Comparison of ENCODE assay signal across 10 cellular contexts in genomic region chr20:37994512-37994911, GRCh38. TPM values are rescaled to one million over a fixed set of nuclear protein-coding genes. Genes with fewer than 3 reads are reported as not detected.
DNase-seq lines count a peak whose midpoint lies in the region; FAIRE-seq and TF ChIP-seq lines count a peak whose summit lies in the region.
"Had no signal": no experiment of that assay in that cellular context is flagged by ENCODE, and none has a peak within 500 bp of the region (broad histone marks: within the 10 kb centered on the region; RNA-seq: fewer than 3 reads in every experiment).

No MANE protein-coding gene starts in this region.

- no peak for FAIRE-seq in H54 (lab: Jason Lieb, UNC)

- TF ChIP-seq POLR2A in H54 (IDR thresholded peaks at IDR 0.05; ENCODE audit: low read depth, low read length) = no peak

- no peak overlapping the region for H3K4me3 ChIP-seq in astrocyte of the spinal cord (ENCODE audit: low read depth, low read length)

- TF ChIP-seq CTCF in astrocyte of the spinal cord (IDR thresholded peaks at IDR 0.05; ENCODE audit: low read depth, low read length) = no peak
- TF ChIP-seq CTCF in GM13977 (IDR thresholded peaks at IDR 0.05; ENCODE audit: extremely low read depth, insufficient read depth, missing control alignments) = no peak

- DNase-seq in DMS53 treated with DMSO at 0.1 percent for 48 hours (lab: John Stamatoyannopoulos, UW; ENCODE audit: unreplicated experiment) = peak; percentile 59
- peak; percentile 28 to 55 for DNase-seq in NCI-H187 (lab: John Stamatoyannopoulos, UW)
- peak; percentile 82 for DNase-seq in astrocyte of the spinal cord (ENCODE audit: low read depth, low spot score)
- peak; percentile 26 for DNase-seq in mucosa of gallbladder (ENCODE audit: low spot score)
- DNase-seq in GM13977 (ENCODE audit: low spot score) = no peak
- no peak for DNase-seq in H54 (ENCODE audit: insufficient read length, low spot score)
- DNase-seq in activated CD8-positive, alpha-beta memory T cell treated with anti-CD3 and anti-CD28 coated beads, Interleukin-2, amount 50 U/mL, for 4 hours = no peak
- DNase-seq in stimulated activated CD4-positive, alpha-beta T cell treated with anti-CD3 and anti-CD28 coated beads, Interleukin-2, amount 100 ng/mL, for 48 hours = no peak
- DNase-seq: activated naive CD4-positive, alpha-beta T cell treated with Interleukin-2 at 50 U/mL for 16 hours; NCI-H446 had no signal

- in situ Hi-C loops in astrocyte of the spinal cord (cut with HindIII; ENCODE audit: low sequenced_read_pairs) (no loop called here), GM13977 (cut with MboI; ENCODE audit: low pct_unique_long_range_greater_than_20kb, low sequenced_read_pairs, unreplicated experiment) (loop anchor here (10.0 kb wide), 1 partner anchor 430 kb away; no protein-coding TSS in a partner anchor)

RNA-seq across cellular contexts. Expression of gene TTI1, which starts 38.7 kb away (rescaled TPM):
- 19.1 TPM for total RNA-seq in mucosa of gallbladder

RNA-seq across cellular contexts. Expression of gene RPRD1B, which starts 39.0 kb away (rescaled TPM):
- 30.5 TPM for total RNA-seq in mucosa of gallbladder

Comparison
In these comparisons a context has a peak if more than half of its experiments do, and no peak if none do; other contexts are left out.
1. DNase-seq: peak in DMS53 treated with DMSO at 0.1 percent for 48 hours (single experiment), NCI-H187 (2 of 2), astrocyte of the spinal cord (single experiment) and mucosa of gallbladder (single experiment); none in GM13977 (single experiment), H54 (single experiment), activated CD8-positive, alpha-beta memory T cell treated with anti-CD3 and anti-CD28 coated beads, Interleukin-2, amount 50 U/mL, for 4 hours (single experiment) and stimulated activated CD4-positive, alpha-beta T cell treated with anti-CD3 and anti-CD28 coated beads, Interleukin-2, amount 100 ng/mL, for 48 hours (0 of 2).